8 cellular contexts compared by ENCODE assay signal in the genomic region with DNA sequence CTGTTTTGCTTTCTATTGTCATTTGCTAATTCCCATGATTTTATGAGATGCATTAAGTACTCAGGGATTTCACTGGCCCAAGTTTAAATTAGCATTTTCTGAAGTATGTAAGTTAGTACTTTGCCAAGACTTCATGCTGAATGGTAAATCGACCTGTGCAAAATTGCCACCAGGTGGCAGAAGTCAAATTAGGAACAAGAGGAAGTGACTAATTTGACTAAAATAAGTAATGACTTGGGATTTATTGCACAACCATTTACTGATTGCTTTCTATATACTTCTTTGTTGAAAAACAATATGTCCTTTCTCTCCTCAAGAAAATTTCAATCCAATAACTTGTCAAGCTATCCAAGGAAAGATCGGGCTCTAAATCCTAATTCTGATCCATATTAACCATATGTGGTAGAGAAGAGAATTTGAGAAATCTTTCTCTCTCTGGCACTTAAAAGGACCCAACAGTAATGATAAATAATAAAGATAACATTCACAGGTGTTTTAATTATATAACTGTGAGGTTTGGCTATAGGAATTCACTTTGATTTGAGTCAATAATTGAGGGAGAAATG.
DNase-seq lines count a peak whose midpoint lies in the region; ATAC-seq lines count a peak whose summit lies in the region.

No MANE protein-coding gene starts in this region.

- DNase-seq in HT1080 (ENCODE audit: low read depth) (peak; percentile 55), SK-MEL-5 (ENCODE audit: low read depth, low spot score) (peak; percentile 63), fibroblast of the conjunctiva (ENCODE audit: low read depth) (peak; percentile 3)
- DNase-seq in stimulated activated CD4-positive, alpha-beta T cell treated with anti-CD3 and anti-CD28 coated beads, Interleukin-12 subunit alpha, Interleukin-12 subunit beta, amount 100 ng/mL, for 48 hours (ENCODE audit: low read depth in 2 of 3, low spot score in 1 of 3), result peak; percentile 2 to 20 (median 8)

- H3K27me3 ChIP-seq in BLaER1 treated with 17β-estradiol and CSF1 and Interleukin-3, amounts not matched to agents 10 nM and 100 nM, result no peaks in the 10 kb centered on the region

- no peak overlapping the region for H3K4me3 Mint-ChIP-seq in stimulated activated memory B cell treated with anti-CD40 and anti-IgM and Interleukin-4, amounts not matched to agents 10 μg/mL and 1 μg/mL and 100 μg/mL, for 72 hours

- peak overlapping the region in 4 of 11 experiments; percentile 2 to 35 (median 16); a peak in 8 of 22 replicates for H3K4me2 ChIP-seq in BLaER1 treated with 17β-estradiol and CSF1 and Interleukin-3, amounts not matched to agents 10 nM and 100 nM

- peaks cover 0 to 16% (median 6%) of the 10 kb centered on the region in 10 experiments; a peak in 8 of 20 replicates for H3K4me1 ChIP-seq in BLaER1 treated with 17β-estradiol and CSF1 and Interleukin-3, amounts not matched to agents 10 nM and 100 nM

- no peak overlapping the region for H3K27ac Mint-ChIP-seq in stimulated activated memory B cell treated with anti-CD40 and anti-IgM and Interleukin-4, amounts not matched to agents 10 μg/mL and 1 μg/mL and 100 μg/mL, for 72 hours

- H3K9ac ChIP-seq in BLaER1 treated with 17β-estradiol and CSF1 and Interleukin-3, amounts not matched to agents 10 nM and 100 nM, result no peak overlapping the region

- no peaks in the 10 kb centered on the region for H4K20me1 ChIP-seq in BLaER1 treated with 17β-estradiol and CSF1 and Interleukin-3, amounts not matched to agents 10 nM and 100 nM

- H3K27ac ChIP-seq in BLaER1 treated with 17β-estradiol and CSF1 and Interleukin-3, amounts not matched to agents 10 nM and 100 nM, result peak overlapping the region in 8 of 11 experiments; percentile 23 to 57 (median 38); a peak in 13 of 22 replicates

- in situ Hi-C loops in SK-MEL-5 (cut with HindIII; ENCODE audit: low pct_unique_long_range_greater_than_20kb, low sequenced_read_pairs), result no loop called here

- peaks cover 0 to 11% (median 0%) of the 10 kb centered on the region in 11 experiments; a peak in 4 of 22 replicates for H3K9me3 ChIP-seq in BLaER1 treated with 17β-estradiol and CSF1 and Interleukin-3, amounts not matched to agents 10 nM and 100 nM (replicated peaks in 1 of 11)

- ATAC-seq in GM18508 (IDR thresholded peaks at IDR 0.05; ENCODE audit: insufficient read depth, unreplicated experiment), result peak; percentile 68
- ATAC-seq in HG02840 (IDR thresholded peaks at IDR 0.05; ENCODE audit: low FRiP score, unreplicated experiment), result no peak
- ATAC-seq in stimulated activated memory B cell treated with anti-CD40 and anti-IgM and Interleukin-4, amounts not matched to agents 10 μg/mL and 1 μg/mL and 100 μg/mL, for 72 hours, result no peak

- no peaks in the 10 kb centered on the region for H3K4me1 Mint-ChIP-seq in stimulated activated memory B cell treated with anti-CD40 and anti-IgM and Interleukin-4, amounts not matched to agents 10 μg/mL and 1 μg/mL and 100 μg/mL, for 72 hours

- H3K9me3 Mint-ChIP-seq in stimulated activated memory B cell treated with anti-CD40 and anti-IgM and Interleukin-4, amounts not matched to agents 10 μg/mL and 1 μg/mL and 100 μg/mL, for 72 hours, result peaks cover 3% of the 10 kb centered on the region

- no peak overlapping the region for H3K4me3 ChIP-seq in BLaER1 treated with 17β-estradiol and CSF1 and Interleukin-3, amounts not matched to agents 10 nM and 100 nM

- no peaks in the 10 kb centered on the region for H3K36me3 ChIP-seq in BLaER1 treated with 17β-estradiol and CSF1 and Interleukin-3, amounts not matched to agents 10 nM and 100 nM

- H3K36me3 Mint-ChIP-seq in stimulated activated memory B cell treated with anti-CD40 and anti-IgM and Interleukin-4, amounts not matched to agents 10 μg/mL and 1 μg/mL and 100 μg/mL, for 72 hours, result no peaks in the 10 kb centered on the region

- no peaks in the 10 kb centered on the region for H3K27me3 Mint-ChIP-seq in stimulated activated memory B cell treated with anti-CD40 and anti-IgM and Interleukin-4, amounts not matched to agents 10 μg/mL and 1 μg/mL and 100 μg/mL, for 72 hours

Comparison
In these comparisons a context has a peak if more than half of its experiments do, and no peak if none do; other contexts are left out.
1. DNase-seq: peak in every context shown above with its lines; median percentile 63 in SK-MEL-5; 55 in HT1080; 8 in stimulated activated CD4-positive, alpha-beta T cell treated with anti-CD3 and anti-CD28 coated beads, Interleukin-12 subunit alpha, Interleukin-12 subunit beta, amount 100 ng/mL, for 48 hours; 3 in fibroblast of the conjunctiva.